In the genomic region with DNA sequence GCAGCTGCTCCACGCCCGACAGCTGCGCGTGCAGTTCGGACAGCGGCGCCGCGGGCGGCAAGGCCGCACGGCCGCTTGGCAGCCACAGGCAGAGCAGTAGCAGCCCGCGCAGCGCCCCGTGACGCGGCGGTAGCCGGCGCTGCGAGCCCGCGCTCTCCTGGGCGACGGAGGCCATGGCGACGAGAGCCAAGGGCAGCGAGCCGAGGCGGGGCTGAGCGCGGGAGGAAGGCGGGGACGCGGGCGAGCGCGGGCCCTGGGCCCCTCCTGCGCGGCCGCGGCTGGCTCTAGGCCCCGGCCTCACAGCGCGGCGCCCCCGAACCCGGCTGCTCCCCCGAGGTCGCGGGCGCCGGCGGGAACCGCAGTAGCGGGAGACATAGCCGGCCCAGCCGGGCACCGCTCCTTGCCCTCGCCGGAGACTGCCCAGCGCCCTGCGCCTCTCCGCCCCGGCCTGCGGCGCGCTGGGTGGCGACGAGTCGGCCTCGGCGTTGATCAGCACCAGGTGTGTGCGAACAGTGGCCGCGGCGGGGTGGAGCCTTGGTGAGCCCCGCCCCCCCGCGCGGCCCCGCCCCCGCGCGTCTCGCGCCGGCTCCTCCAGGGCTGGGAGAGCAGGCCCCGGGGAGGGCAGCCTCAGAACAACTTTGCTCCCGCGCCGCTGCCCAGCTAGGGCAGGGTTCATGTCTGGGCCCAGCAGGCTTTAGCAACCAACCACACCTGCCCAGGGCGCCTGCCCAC, we compare ENCODE assay signal across 8 cellular contexts. TPM values are rescaled to one million over a fixed set of nuclear protein-coding genes. Genes with fewer than 3 reads are reported as not detected.
A peak's percentile ranks its signal among the peaks of the same experiment; 100 is the strongest.
DNase-seq lines count a peak whose midpoint lies in the region; ATAC-seq and TF ChIP-seq lines count a peak whose summit lies in the region.

A gene with protein sequence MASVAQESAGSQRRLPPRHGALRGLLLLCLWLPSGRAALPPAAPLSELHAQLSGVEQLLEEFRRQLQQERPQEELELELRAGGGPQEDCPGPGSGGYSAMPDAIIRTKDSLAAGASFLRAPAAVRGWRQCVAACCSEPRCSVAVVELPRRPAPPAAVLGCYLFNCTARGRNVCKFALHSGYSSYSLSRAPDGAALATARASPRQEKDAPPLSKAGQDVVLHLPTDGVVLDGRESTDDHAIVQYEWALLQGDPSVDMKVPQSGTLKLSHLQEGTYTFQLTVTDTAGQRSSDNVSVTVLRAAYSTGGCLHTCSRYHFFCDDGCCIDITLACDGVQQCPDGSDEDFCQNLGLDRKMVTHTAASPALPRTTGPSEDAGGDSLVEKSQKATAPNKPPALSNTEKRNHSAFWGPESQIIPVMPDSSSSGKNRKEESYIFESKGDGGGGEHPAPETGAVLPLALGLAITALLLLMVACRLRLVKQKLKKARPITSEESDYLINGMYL (minus strand): TSS at position 514 of the 732 bp plus-strand sequence. CDS start 339 bp downstream, at position 175.

- POLR2A ChIA-PET in OCI-LY7 (lab: Charles Lee): no interaction called here

- CTCF ChIA-PET in OCI-LY7 (lab: Charles Lee; ENCODE audit: unreplicated experiment): no interaction called here

- H4K20me1 ChIP-seq in OCI-LY7 (ENCODE audit: insufficient read depth, low read length): no peaks in the 10 kb centered on the region

- H3K4me1 ChIP-seq in HUES6 (ENCODE audit: control insufficient read depth, insufficient read depth, low read length): peaks cover 21% of the 10 kb centered on the region
- H3K4me1 ChIP-seq in OCI-LY7 (ENCODE audit: insufficient read depth, low read length, poor library complexity, severe bottlenecking): peaks cover 13% of the 10 kb centered on the region
- peaks cover 10% of the 10 kb centered on the region for H3K4me1 ChIP-seq in mucosa of descending colon (ENCODE audit: low read depth)

- no peak for TF ChIP-seq CTCF in OCI-LY7 (conservative IDR thresholded peaks at IDR 0.05; ENCODE audit: low read length)
- TF ChIP-seq CTCF in mucosa of descending colon (IDR thresholded peaks at IDR 0.05): no peak

- H3K9me2 ChIP-seq in OCI-LY7 (ENCODE audit: insufficient read depth, low read length): no peaks in the 10 kb centered on the region

- H3K4me3 ChIP-seq in HUES6 (ENCODE audit: low read depth, low read length) (peak within 1 kb of the TSS; percentile 78), OCI-LY7 (ENCODE audit: low read depth, low read length, poor library complexity, severe bottlenecking) (peak within 1 kb of the TSS; percentile 72), mucosa of descending colon (peak within 1 kb of the TSS; percentile 37)

- BruUV-seq in OCI-LY7 (replicated peaks; lab: Mats Ljungman, UMichigan): no TSS peak

- peaks cover 30% of the 10 kb centered on the region for H3K27me3 ChIP-seq in HUES6 (ENCODE audit: control insufficient read depth, insufficient read depth, low read length)

- intact Hi-C loops in OCI-LY7 (cut with micrococcal nuclease; ENCODE audit: unreplicated experiment): loop anchor here (2.0 kb wide), 1 partner anchor 29 kb away; no protein-coding TSS in a partner anchor
- intact Hi-C loops in mucosa of descending colon (cut with DNase I, micrococcal nuclease): no loop called here

- H3K36me3 ChIP-seq in HUES6 (ENCODE audit: control insufficient read depth, insufficient read depth, low read length) (no peaks in the 10 kb centered on the region), OCI-LY7 (ENCODE audit: insufficient read depth, low read length) (no peaks in the 10 kb centered on the region), mucosa of descending colon (ENCODE audit: low read depth) (no peaks in the 10 kb centered on the region)

- DNase-seq in COR-L47 (lab: John Stamatoyannopoulos, UW) (peak; percentile 67), OCI-LY7 (ENCODE audit: low spot score) (peak; percentile 84), epithelial cell of prostate (ENCODE audit: low read depth, low spot score) (peak; percentile 60), mucosa of descending colon (peak; percentile 92 to 94 (median 92))
- peak; percentile 87 for DNase-seq in activated T-cell treated with anti-CD3 and anti-CD28 coated beads, Interleukin-2, amount 50 U/mL, for 1 hour
- DNase-seq in stimulated activated CD8-positive, alpha-beta memory T cell treated with anti-CD3 and anti-CD28 coated beads, Interleukin-4, amount 100 ng/mL, for 1 hour (ENCODE audit: low read depth in 2 of 2, low spot score in 1 of 2): peak; percentile 26 to 56

- H3K79me2 ChIP-seq in OCI-LY7 (ENCODE audit: insufficient read depth, low read depth, low read length): no peaks in the 10 kb centered on the region

- peak; percentile 81 for ATAC-seq in GM21447 (IDR thresholded peaks at IDR 0.05; ENCODE audit: unreplicated experiment)
- peak; percentile 93 for ATAC-seq in mucosa of descending colon

- peak within 1 kb of the TSS; percentile 87 for H3K4me2 ChIP-seq in OCI-LY7 (ENCODE audit: low read length)

- peak within 1 kb of the TSS; percentile 95 for H2AFZ ChIP-seq in OCI-LY7 (ENCODE audit: low read length)

- H3K27ac ChIP-seq in HUES6 (ENCODE audit: low read depth, low read length) (no peak within 1 kb of the TSS), OCI-LY7 (ENCODE audit: low read depth, low read length, poor library complexity, severe bottlenecking) (no peak within 1 kb of the TSS), epithelial cell of prostate (peak within 1 kb of the TSS; percentile 92)

- peak within 1 kb of the TSS; percentile 49 for H3K9ac ChIP-seq in HUES6 (ENCODE audit: low read length)

- H3K9me3 ChIP-seq in HUES6 (ENCODE audit: control insufficient read depth, insufficient read depth, low read depth, low read length) (no peaks in the 10 kb centered on the region), OCI-LY7 (ENCODE audit: low read length) (no peaks in the 10 kb centered on the region), mucosa of descending colon (no peaks in the 10 kb centered on the region)

RNA-seq across cellular contexts. Expression of the gene that starts here (rescaled TPM):
- total RNA-seq in OCI-LY7 (2014; rRNA removed; shearing (Covaris generic)): 1.1 and 1.5 TPM in 2 replicates
- total RNA-seq in OCI-LY7 (2022): 1.2 and 1.5 TPM in 2 replicates
- 10 to 100 TPM; 16.2 to 27.2 (median 26.1) TPM for total RNA-seq in mucosa of descending colon

Comparison
In these comparisons a context has a peak if more than half of its experiments do, and no peak if none do; other contexts are left out.
1. RNA of the gene that starts here (total RNA-seq): 16.2 to 27.2 TPM in mucosa of descending colon; 1.1 to 1.5 TPM in OCI-LY7; every median in the first group is over 4 times any median in the second.
2. DNase-seq: peak in every context shown above with its lines; median percentile 92 in mucosa of descending colon; 87 in activated T-cell treated with anti-CD3 and anti-CD28 coated beads, Interleukin-2, amount 50 U/mL, for 1 hour; 84 in OCI-LY7; 67 in COR-L47; 60 in epithelial cell of prostate; 41 in stimulated activated CD8-positive, alpha-beta memory T cell treated with anti-CD3 and anti-CD28 coated beads, Interleukin-4, amount 100 ng/mL, for 1 hour.
3. Peak in every context shown above with its lines, with median percentiles within 50 percentile points of each other: H3K4me3 ChIP-seq.